ENCODE assay signal across 9 cellular contexts in genomic region chr5:10442581-10442980, GRCh38. TPM values are rescaled to one million over a fixed set of nuclear protein-coding genes. Genes with fewer than 3 reads are reported as not detected.
DNase-seq lines count a peak whose midpoint lies in the region; ATAC-seq, FAIRE-seq and TF ChIP-seq lines count a peak whose summit lies in the region.
"Had no signal": no experiment of that assay in that cellular context is flagged by ENCODE, and none has a peak within 500 bp of the region (broad histone marks: within the 10 kb centered on the region; RNA-seq: fewer than 3 reads in every experiment).

No MANE protein-coding gene starts in this region.

- H3K36me3 ChIP-seq in OCI-LY1 (ENCODE audit: insufficient read depth, low read length), result peaks cover 12% of the 10 kb centered on the region; the same call in 1 of the 2 replicates
- no peaks in the 10 kb centered on the region for H3K36me3 ChIP-seq in endothelial cell of umbilical vein (ENCODE audit: control insufficient read depth in 2 of 2, extremely low read depth in 1 of 2, insufficient read depth in 2 of 2, low read length in 2 of 2)
- H3K36me3 ChIP-seq in tibial artery, result no peaks in the 10 kb centered on the region

- CTCF ChIA-PET in endothelial cell of umbilical vein (lab: Charles Lee), result interaction anchor here (1.0 to 4.8 kb wide), 6 partner anchors 10 to 331 kb away, joined by 3 to 24 read pairs (median 4); no protein-coding TSS in a partner anchor

- TF ChIP-seq CTCF in GM20000 (IDR thresholded peaks at IDR 0.05; ENCODE audit: extremely low read depth, missing control alignments), result no peak
- TF ChIP-seq CTCF in OCI-LY1 (IDR thresholded peaks at IDR 0.05; ENCODE audit: low read length), result no peak
- no peak for TF ChIP-seq CTCF in endothelial cell of umbilical vein (IDR thresholded peaks at IDR 0.05; ENCODE audit: extremely low read depth in 1 of 2, insufficient read depth in 1 of 2, low read depth in 1 of 2, low read length in 2 of 2)
- no peak for TF ChIP-seq CTCF in progenitor cell of endocrine pancreas (IDR thresholded peaks at IDR 0.05; ENCODE audit: unreplicated experiment)
- no peak for TF ChIP-seq CTCF in tibial artery (IDR thresholded peaks at IDR 0.05)

- H3K4me1 ChIP-seq in OCI-LY1 (ENCODE audit: insufficient read depth, low read length, severe bottlenecking), result peaks cover 20% of the 10 kb centered on the region
- H3K4me1 ChIP-seq in endothelial cell of umbilical vein (ENCODE audit: control insufficient read depth, extremely low read depth, insufficient read depth, low read length), result peaks cover 23% of the 10 kb centered on the region
- H3K4me1 ChIP-seq in tibial artery, result peaks cover 0 to 17% (median 8%) of the 10 kb centered on the region in 4 donors

- no peaks in the 10 kb centered on the region for H3K79me2 ChIP-seq in OCI-LY1 (ENCODE audit: insufficient read depth, low read length)
- H3K79me2 ChIP-seq in endothelial cell of umbilical vein (ENCODE audit: control insufficient read depth, insufficient read depth, low read length), result no peaks in the 10 kb centered on the region

- H3K36me3 Mint-ChIP-seq in progenitor cell of endocrine pancreas (ENCODE audit: insufficient read depth), result peaks cover 4% of the 10 kb centered on the region

- H3K27ac Mint-ChIP-seq in progenitor cell of endocrine pancreas, result no peak overlapping the region

- H3K27me3 ChIP-seq in OCI-LY1 (ENCODE audit: insufficient read depth, low read length) (peaks cover 4% of the 10 kb centered on the region; the same call in 1 of the 2 replicates), endothelial cell of umbilical vein (ENCODE audit: control insufficient read depth in 2 of 2, insufficient read depth in 2 of 2, low read length in 2 of 2) (no peaks in the 10 kb centered on the region), tibial artery (no peaks in the 10 kb centered on the region)

- H3K9me2 ChIP-seq in OCI-LY1 (ENCODE audit: low read depth, low read length), result no peaks in the 10 kb centered on the region

- H3K4me3 ChIP-seq in OCI-LY1 (ENCODE audit: low read depth, low read length, poor library complexity, severe bottlenecking) (peak overlapping the region; percentile 65), endothelial cell of umbilical vein (replicated peaks in 1 of 3; ENCODE audit: insufficient read depth in 1 of 3, low read depth in 1 of 3, low read length in 3 of 3) (peak overlapping the region in 1 of 3 experiments; percentile 73), tibial artery (peak overlapping the region in 1 of 2 donors; percentile 61)

- H3K9me1 ChIP-seq in endothelial cell of umbilical vein (replicated peaks; ENCODE audit: control insufficient read depth, extremely low read depth, insufficient read depth, low read length), result no peaks in the 10 kb centered on the region

- dilution Hi-C loops in endothelial cell of umbilical vein (cut with MboI; ENCODE audit: extremely low pct_ligation_motif_present, low sequenced_read_pairs), result no loop called here

- no peak overlapping the region for H2AFZ ChIP-seq in OCI-LY1 (ENCODE audit: low read length)
- H2AFZ ChIP-seq in endothelial cell of umbilical vein (ENCODE audit: low read depth, low read length), result no peak overlapping the region

- FAIRE-seq in endothelial cell of umbilical vein (lab: Jason Lieb, UNC), result no peak

- H3K27me3 Mint-ChIP-seq in progenitor cell of endocrine pancreas, result peaks cover 20% of the 10 kb centered on the region

- H3K4me1 Mint-ChIP-seq in progenitor cell of endocrine pancreas (ENCODE audit: low read depth), result peaks cover 13% of the 10 kb centered on the region

- intact Hi-C loops in endothelial cell of umbilical vein (cut with micrococcal nuclease) (no loop called here), tibial artery (cut with DNase I; ENCODE audit: low total_unique reads) (no loop called here)

- TSS peak; percentile 20 for BruUV-seq in endothelial cell of umbilical vein (replicated peaks; lab: Mats Ljungman, UMichigan)

- peak overlapping the region; percentile 83 for H3K4me3 Mint-ChIP-seq in progenitor cell of endocrine pancreas (ENCODE audit: low read depth)

- H3F3A ChIP-seq in OCI-LY1 (ENCODE audit: insufficient read depth, low read length), result no peaks in the 10 kb centered on the region

- DNase-seq in GM20000 (ENCODE audit: low spot score), result peak; percentile 21
- no peak for DNase-seq in endothelial cell of umbilical vein (ENCODE audit: low read depth, low spot score)
- DNase-seq in progenitor cell of endocrine pancreas (ENCODE audit: low spot score, unreplicated experiment), result no peak
- no peak for DNase-seq in left lobe of liver (ENCODE audit: low spot score)
- no peak for DNase-seq in NCI-H526 (lab: John Stamatoyannopoulos, UW)
- no peak for DNase-seq in stimulated activated CD8-positive, alpha-beta memory T cell treated with anti-CD3 and anti-CD28 coated beads, Interleukin-4, amount 100 ng/mL, for 48 hours
- no peak for DNase-seq in tibial artery
- DNase-seq: NCI-H345 had no signal

- no peaks in the 10 kb centered on the region for H3K9me3 Mint-ChIP-seq in progenitor cell of endocrine pancreas (ENCODE audit: low read depth)

- H3K27ac ChIP-seq in OCI-LY1 (ENCODE audit: low read depth, low read length, poor library complexity, severe bottlenecking) (no peak overlapping the region), endothelial cell of umbilical vein (ENCODE audit: insufficient read depth, low read depth, low read length) (no peak overlapping the region), tibial artery (no peak overlapping the region)

- POLR2A ChIA-PET in endothelial cell of umbilical vein (lab: Charles Lee), result no interaction called here

- TF ChIP-seq POLR2A in endothelial cell of umbilical vein (IDR thresholded peaks at IDR 0.05; ENCODE audit: low read depth, low read length), result no peak

- no peak for ATAC-seq in left lobe of liver

- no peak overlapping the region for H3K9ac ChIP-seq in OCI-LY1 (ENCODE audit: low read length)
- H3K9ac ChIP-seq in endothelial cell of umbilical vein (replicated peaks; ENCODE audit: extremely low read depth, insufficient read depth, low read length), result peak overlapping the region; percentile 10

- H4K20me1 ChIP-seq in OCI-LY1 (ENCODE audit: insufficient read depth, low read length) (no peaks in the 10 kb centered on the region), endothelial cell of umbilical vein (replicated peaks; ENCODE audit: control insufficient read depth, extremely low read depth, insufficient read depth, low read length) (no peaks in the 10 kb centered on the region)

- H3K4me2 ChIP-seq in OCI-LY1 (ENCODE audit: low read length) (no peak overlapping the region; the same call in 1 of the 2 replicates), endothelial cell of umbilical vein (ENCODE audit: insufficient read depth, low read length) (peak overlapping the region; percentile 83)

- H3K9me3 ChIP-seq in OCI-LY1 (ENCODE audit: low read length) (no peaks in the 10 kb centered on the region), endothelial cell of umbilical vein (replicated peaks; ENCODE audit: control insufficient read depth, insufficient read depth, low read length) (no peaks in the 10 kb centered on the region), tibial artery (no peaks in the 10 kb centered on the region)

TF ChIP-seq in endothelial cell of umbilical vein, 7 proteins besides CTCF, POLR2A, EP300 and RAD21:
- TF ChIP-seq POLR2AphosphoS5 (IDR thresholded peaks at IDR 0.05; ENCODE audit: insufficient read depth, low read depth, low read length) (no peak), MAX (IDR thresholded peaks at IDR 0.05; ENCODE audit: insufficient read depth, insufficient read length) (no peak), EZH2 (IDR thresholded peaks at IDR 0.05; ENCODE audit: borderline replicate concordance, low read depth, low read length, severe bottlenecking) (no peak), JUN (IDR thresholded peaks at IDR 0.05; ENCODE audit: borderline replicate concordance, insufficient read depth, insufficient read length, low read depth) (no peak), FOS (IDR thresholded peaks at IDR 0.05; ENCODE audit: borderline replicate concordance, insufficient read depth, low read length) (no peak), GATA2 (IDR thresholded peaks at IDR 0.05; ENCODE audit: insufficient read depth, insufficient read length, low read depth, low read length) (no peak), MYC (IDR thresholded peaks at IDR 0.05; ENCODE audit: low read depth, low read length) (no peak)

RNA-seq across cellular contexts. Expression of gene ROPN1L, which starts 0.9 kb away (rescaled TPM):
- total RNA-seq in endothelial cell of umbilical vein (0.55 and 0.60 TPM in 2 replicates), progenitor cell of endocrine pancreas (0.43 TPM in 1 of 2 replicates, not detected in the other), left lobe of liver (0.35 TPM)
- polyA plus RNA-seq in endothelial cell of umbilical vein, result 0.13 and 0.30 TPM in 2 replicates
- polyA plus RNA-seq in endothelial cell of umbilical vein (2011; cell fraction: cytosol; rRNA removed), result 0.28 and 0.34 TPM in 2 replicates
- 0.48 and 0.70 TPM in 2 replicates for polyA plus RNA-seq in endothelial cell of umbilical vein (2011; cell fraction: nucleus; rRNA removed)
- polyA plus RNA-seq in endothelial cell of umbilical vein (2012), result 0.24 TPM in 1 of 2 replicates, not detected in the other
- polyA minus RNA-seq in endothelial cell of umbilical vein, result 0.74 TPM in 1 of 2 replicates, not detected in the other
- not detected for polyA minus RNA-seq in endothelial cell of umbilical vein (2011; cell fraction: cytosol; rRNA and poly(A)+ RNA removed)
- polyA minus RNA-seq in endothelial cell of umbilical vein (2011; cell fraction: nucleus; rRNA and poly(A)+ RNA removed), result 1.5 and 2.5 TPM in 2 replicates
